30 cellular contexts compared by ENCODE assay signal in the genomic region with DNA sequence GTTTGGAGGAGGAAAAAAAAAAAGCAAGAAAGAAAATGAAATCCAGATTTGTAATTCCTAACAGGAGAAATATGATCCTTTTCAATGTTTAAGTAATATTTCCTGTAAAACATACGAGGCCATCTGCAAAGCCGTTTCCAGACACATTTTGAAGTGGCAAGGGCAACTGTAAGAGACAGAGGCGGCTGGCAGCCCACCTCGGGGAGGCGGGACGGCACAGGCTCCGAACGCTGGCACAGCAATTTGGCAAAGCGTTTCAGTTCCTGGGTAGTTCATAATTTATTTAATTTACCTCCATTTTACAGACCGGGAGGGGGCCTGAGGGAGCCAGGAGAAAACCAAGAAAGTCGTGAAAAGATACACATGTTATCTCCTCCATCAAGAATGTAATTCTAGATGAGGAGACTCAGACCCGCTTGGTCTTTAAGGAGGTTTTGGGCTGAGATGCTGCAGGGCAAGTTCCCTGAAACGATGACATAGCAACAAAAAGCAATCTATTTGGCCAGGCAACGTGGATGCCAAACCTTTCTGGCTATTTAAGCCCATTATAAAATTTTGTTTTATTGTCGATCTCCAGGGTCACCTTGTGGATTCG.
"Had no signal": no experiment of that assay in that cellular context is flagged by ENCODE, and none has a peak within 500 bp of the region (broad histone marks: within the 10 kb centered on the region; RNA-seq: fewer than 3 reads in every experiment).

No MANE protein-coding gene starts in this region.

- H3K27ac ChIP-seq: colonic mucosa, dorsolateral prefrontal cortex, neutrophil, ovary, prostate gland, skin epidermis, thoracic aorta, upper lobe of left lung had no signal

- H3K27ac Mint-ChIP-seq: activated CD4-positive, alpha-beta T cell treated with anti-CD3 and anti-CD28 coated beads, Interleukin-2, amount 10 ng/mL, durations not matched to agents 7 days and 5 days; activated CD8-positive, alpha-beta T cell treated with anti-CD3 and anti-CD28 coated beads for 36 hours; activated T-helper 17 cell treated with anti-CD3 and anti-CD28 coated beads, Interleukin-2, amount 50 U/mL, for 72 hours; immature natural killer cell; memory B cell; natural killer cell treated with Interleukin-12 subunit alpha and Interleukin-12 subunit beta and Interleukin-15 and Interleukin-18, amount 100 ng/mL, for 72 hours; stimulated activated effector memory CD8-positive, alpha-beta T cell treated with anti-CD3 and anti-CD28 coated beads, Interleukin-12 subunit alpha, Interleukin-12 subunit beta, amount 100 ng/mL, for 72 hours; stimulated activated naive CD8-positive, alpha-beta T cell treated with anti-CD3 and anti-CD28 coated beads, Interleukin-15, Interleukin-2, amounts not matched to agents 100 ng/mL and 50 ng/mL, for 24 hours had no signal

- DNase-seq: activated CD4-positive, alpha-beta T cell treated with anti-CD3 and anti-CD28 coated beads, Interleukin-2, amount 10 ng/mL, durations not matched to agents 7 days and 5 days; activated CD4-positive, CD25-positive, alpha-beta regulatory T cell treated with anti-CD3 and anti-CD28 coated beads, Interleukin-2, amount 50 U/mL, for 72 hours; activated CD8-positive, alpha-beta T cell treated with anti-CD3 and anti-CD28 coated beads for 36 hours; activated gamma-delta T cell treated with Interleukin-2 at 50 U/mL for 16 hours; activated naive CD4-positive, alpha-beta T cell treated with anti-CD3 and anti-CD28 coated beads, Interleukin-2, amount 50 U/mL, for 16 hours; activated T-cell treated with anti-CD3 and anti-CD28 coated beads, Interleukin-2, amount 50 U/mL, for 4 hours; amygdala; colonic mucosa; dorsolateral prefrontal cortex; effector memory CD4-positive, alpha-beta T cell; hypothalamus; immature natural killer cell; kidney; mucosa of descending colon; ovary; retina; stimulated activated CD4-positive, alpha-beta T cell treated with anti-CD3 and anti-CD28 coated beads, Interleukin-4, amount 100 ng/mL, for 24 hours; T-helper 2 cell had no signal

- H3K4me1 ChIP-seq: colonic mucosa, prostate gland, upper lobe of left lung had no signal

- ATAC-seq: activated CD8-positive, alpha-beta T cell treated with anti-CD3 and anti-CD28 coated beads for 36 hours; activated T-cell treated with anti-CD3 and anti-CD28 coated beads, Interleukin-2, amount 50 U/mL, for 4 hours; activated T-helper 17 cell treated with anti-CD3 and anti-CD28 coated beads, Interleukin-2, amount 50 U/mL, for 72 hours; mucosa of descending colon; natural killer cell treated with Interleukin-12 subunit alpha and Interleukin-12 subunit beta and Interleukin-15 and Interleukin-18, amount 100 ng/mL, for 72 hours; sciatic nerve; stimulated activated effector memory CD8-positive, alpha-beta T cell treated with anti-CD3 and anti-CD28 coated beads, Interleukin-12 subunit alpha, Interleukin-12 subunit beta, amount 100 ng/mL, for 72 hours had no signal

- H3K9me3 Mint-ChIP-seq: activated CD4-positive, alpha-beta T cell treated with anti-CD3 and anti-CD28 coated beads, Interleukin-2, amount 10 ng/mL, durations not matched to agents 7 days and 5 days; activated CD8-positive, alpha-beta T cell treated with anti-CD3 and anti-CD28 coated beads for 36 hours; activated T-cell treated with anti-CD3 and anti-CD28 coated beads, Interleukin-2, amount 50 U/mL, for 4 hours; activated T-helper 17 cell treated with anti-CD3 and anti-CD28 coated beads, Interleukin-2, amount 50 U/mL, for 72 hours; central memory CD8-positive, alpha-beta T cell; immature natural killer cell; memory B cell; natural killer cell treated with Interleukin-12 subunit alpha and Interleukin-12 subunit beta and Interleukin-15 and Interleukin-18, amount 100 ng/mL, for 72 hours; stimulated activated effector memory CD8-positive, alpha-beta T cell treated with anti-CD3 and anti-CD28 coated beads, Interleukin-12 subunit alpha, Interleukin-12 subunit beta, amount 100 ng/mL, for 72 hours; stimulated activated naive CD8-positive, alpha-beta T cell treated with anti-CD3 and anti-CD28 coated beads, Interleukin-15, Interleukin-2, amounts not matched to agents 100 ng/mL and 50 ng/mL, for 24 hours had no signal

- H3K9me3 ChIP-seq: colonic mucosa, mucosa of descending colon, neutrophil, ovary, prostate gland, thoracic aorta, upper lobe of left lung had no signal

- H3K36me3 ChIP-seq: colonic mucosa, neutrophil, ovary, prostate gland, thoracic aorta, upper lobe of left lung had no signal

- H3K27me3 Mint-ChIP-seq: activated CD4-positive, alpha-beta T cell treated with anti-CD3 and anti-CD28 coated beads, Interleukin-2, amount 10 ng/mL, durations not matched to agents 7 days and 5 days; central memory CD8-positive, alpha-beta T cell; memory B cell; stimulated activated naive CD8-positive, alpha-beta T cell treated with anti-CD3 and anti-CD28 coated beads, Interleukin-15, Interleukin-2, amounts not matched to agents 100 ng/mL and 50 ng/mL, for 24 hours had no signal

- H3K4me3 ChIP-seq: colonic mucosa, dorsolateral prefrontal cortex, mucosa of descending colon, ovary, skin epidermis, thoracic aorta, upper lobe of left lung had no signal

- H3K27me3 ChIP-seq: colonic mucosa, neutrophil, ovary, upper lobe of left lung had no signal

- H3K4me1 Mint-ChIP-seq: activated CD4-positive, alpha-beta T cell treated with anti-CD3 and anti-CD28 coated beads, Interleukin-2, amount 10 ng/mL, durations not matched to agents 7 days and 5 days; activated T-helper 17 cell treated with anti-CD3 and anti-CD28 coated beads, Interleukin-2, amount 50 U/mL, for 72 hours; central memory CD8-positive, alpha-beta T cell; immature natural killer cell; memory B cell; stimulated activated effector memory CD8-positive, alpha-beta T cell treated with anti-CD3 and anti-CD28 coated beads, Interleukin-12 subunit alpha, Interleukin-12 subunit beta, amount 100 ng/mL, for 72 hours had no signal

- H3K4me3 Mint-ChIP-seq: activated CD4-positive, alpha-beta T cell treated with anti-CD3 and anti-CD28 coated beads, Interleukin-2, amount 10 ng/mL, durations not matched to agents 7 days and 5 days; activated CD8-positive, alpha-beta T cell treated with anti-CD3 and anti-CD28 coated beads for 36 hours; activated T-cell treated with anti-CD3 and anti-CD28 coated beads, Interleukin-2, amount 50 U/mL, for 4 hours; activated T-helper 17 cell treated with anti-CD3 and anti-CD28 coated beads, Interleukin-2, amount 50 U/mL, for 72 hours; central memory CD8-positive, alpha-beta T cell; immature natural killer cell; memory B cell; natural killer cell treated with Interleukin-12 subunit alpha and Interleukin-12 subunit beta and Interleukin-15 and Interleukin-18, amount 100 ng/mL, for 72 hours; stimulated activated effector memory CD8-positive, alpha-beta T cell treated with anti-CD3 and anti-CD28 coated beads, Interleukin-12 subunit alpha, Interleukin-12 subunit beta, amount 100 ng/mL, for 72 hours; stimulated activated naive CD8-positive, alpha-beta T cell treated with anti-CD3 and anti-CD28 coated beads, Interleukin-15, Interleukin-2, amounts not matched to agents 100 ng/mL and 50 ng/mL, for 24 hours had no signal

- H3K36me3 Mint-ChIP-seq: immature natural killer cell; memory B cell; natural killer cell treated with Interleukin-12 subunit alpha and Interleukin-12 subunit beta and Interleukin-15 and Interleukin-18, amount 100 ng/mL, for 72 hours; stimulated activated effector memory CD8-positive, alpha-beta T cell treated with anti-CD3 and anti-CD28 coated beads, Interleukin-12 subunit alpha, Interleukin-12 subunit beta, amount 100 ng/mL, for 72 hours had no signal
